Comparison of ENCODE assay signal across 8 cellular contexts in genomic region chr1:145956776-145957442, GRCh38. TPM values are rescaled to one million over a fixed set of nuclear protein-coding genes. Genes with fewer than 3 reads are reported as not detected.
DNase-seq lines count a peak whose midpoint lies in the region; ATAC-seq and TF ChIP-seq lines count a peak whose summit lies in the region.

No MANE protein-coding gene starts in this region.

- H3K9me3 ChIP-seq in HAP-1 (no peaks in the 10 kb centered on the region), T-helper 17 cell (ENCODE audit: control insufficient read depth, low read length, poor library complexity, severe bottlenecking) (no peaks in the 10 kb centered on the region), ovary (no peaks in the 10 kb centered on the region)

- H3K36me3 Mint-ChIP-seq in T-helper 17 cell (ENCODE audit: low read depth): peaks cover 6% of the 10 kb centered on the region

- TF ChIP-seq EP300 in ovary (IDR thresholded peaks at IDR 0.05): no peak

- H3K4me3 ChIP-seq in HAP-1: peak overlapping the region; percentile 46
- peak overlapping the region; percentile 82 for H3K4me3 ChIP-seq in fibroblast of the aortic adventitia (ENCODE audit: low read depth, low read length)
- H3K4me3 ChIP-seq in ovary: peak overlapping the region; percentile 86

- peak overlapping the region; percentile 98 for H3K27ac Mint-ChIP-seq in T-helper 17 cell

- 0 to 2% (median 0%) methylated on average over 3 of the region's 3 CpGs for WGBS in ovary, 3 donors

- no peak for TF ChIP-seq POLR2A in ovary (IDR thresholded peaks at IDR 0.05)

- peak overlapping the region; percentile 83 to 98 for H3K27ac ChIP-seq in ovary

- peaks cover 67% of the 10 kb centered on the region for H3K4me1 Mint-ChIP-seq in T-helper 17 cell

- in situ Hi-C loops in HAP-1 (cut with MboI; ENCODE audit: low sequenced_read_pairs): no loop called here

- no peak for ATAC-seq in T-helper 17 cell
- no peak for ATAC-seq in HG02610 (IDR thresholded peaks at IDR 0.05; ENCODE audit: unreplicated experiment)
- no peak for ATAC-seq in HG03196 (IDR thresholded peaks at IDR 0.05; ENCODE audit: unreplicated experiment)
- no peak for ATAC-seq in GM21381 (IDR thresholded peaks at IDR 0.05; ENCODE audit: unreplicated experiment)

- peak overlapping the region; percentile 99 for H3K4me3 Mint-ChIP-seq in T-helper 17 cell

- H3K36me3 ChIP-seq in HAP-1 (replicated peaks) (no peaks in the 10 kb centered on the region), ovary (no peaks in the 10 kb centered on the region)

- intact Hi-C loops in ovary (cut with DNase I): no loop called here

- H3K27me3 Mint-ChIP-seq in T-helper 17 cell: no peaks in the 10 kb centered on the region

- H3K4me1 ChIP-seq in HAP-1 (peaks cover 28% of the 10 kb centered on the region), ovary (ENCODE audit: insufficient read depth) (peaks cover 8% of the 10 kb centered on the region)

- DNase-seq in HAP-1 (ENCODE audit: low spot score in 2 of 2): peak in 1 of 2 experiments; percentile 87
- DNase-seq in T-helper 17 cell: no peak
- DNase-seq in fibroblast of the aortic adventitia (ENCODE audit: low read depth): peak; percentile 87
- DNase-seq in ovary: peak; percentile 61 to 78 (median 72)
- DNase-seq in middle frontal gyrus (ENCODE audit: extremely low spot score, low spot score): no peak

- H3K27me3 ChIP-seq in HAP-1 (ENCODE audit: low read depth) (no peaks in the 10 kb centered on the region), ovary (no peaks in the 10 kb centered on the region)

- TF ChIP-seq CTCF in fibroblast of the aortic adventitia (IDR thresholded peaks at IDR 0.05; ENCODE audit: insufficient read depth, low read length) (no peak), ovary (IDR thresholded peaks at IDR 0.05) (peak in 1 of 3 donors; percentile 18)

RNA-seq across cellular contexts. Expression of gene LIX1L, which starts 0.9 kb away (rescaled TPM):
- 10 to 100 TPM; 36.6 to 44.1 TPM for total RNA-seq in T-helper 17 cell
- total RNA-seq in fibroblast of the aortic adventitia (ENCODE audit: low replicate concordance): 50.8 and 73.3 TPM in 2 replicates
- 100 to 1,000 TPM in 1 of 7 donors, 10 to 100 TPM in 6; 37.9 to 102 (median 73.9) TPM for total RNA-seq in ovary
- 10 to 100 TPM; 28.7 to 52.6 TPM for polyA plus RNA-seq in ovary

RNA-seq across cellular contexts. Expression of gene ANKRD34A, which starts 7.5 kb away (rescaled TPM):
- total RNA-seq in T-helper 17 cell (1 to 10 TPM in 1 of 2 donors, under 1 TPM in 1; 0.70 to 1.7 TPM), fibroblast of the aortic adventitia (ENCODE audit: low replicate concordance) (0.65 and 0.99 TPM in 2 replicates), ovary (1 to 10 TPM in 6 of 7 donors, under 1 TPM in 1; 0.48 to 5.2 (median 3.1) TPM)
- under 1 TPM; 0.50 to 0.62 TPM for polyA plus RNA-seq in ovary

RNA-seq across cellular contexts. Expression of gene POLR3GL, which starts 7.6 kb away (rescaled TPM):
- total RNA-seq in T-helper 17 cell: 10 to 100 TPM; 22.2 to 24.1 TPM
- total RNA-seq in fibroblast of the aortic adventitia (ENCODE audit: low replicate concordance): 15.7 and 28.4 TPM in 2 replicates
- 10 to 100 TPM; 16.7 to 27.9 (median 23.4) TPM for total RNA-seq in ovary
- polyA plus RNA-seq in ovary: 10 to 100 TPM; 40.6 to 51.4 TPM

RNA-seq across cellular contexts. Expression of gene RBM8A, which starts 29.6 kb away (rescaled TPM):
- 100 to 1,000 TPM; 126 to 130 TPM for total RNA-seq in T-helper 17 cell
- 111 and 583 TPM in 2 replicates for total RNA-seq in fibroblast of the aortic adventitia (ENCODE audit: low replicate concordance)
- total RNA-seq in ovary: 100 to 1,000 TPM in 6 of 7 donors, 10 to 100 TPM in 1; 84.4 to 127 (median 113) TPM
- 100 to 1,000 TPM in 1 of 2 donors, 10 to 100 TPM in 1; 91.6 to 101 TPM for polyA plus RNA-seq in ovary

RNA-seq across cellular contexts. Expression of gene PEX11B, which starts 38.4 kb away (rescaled TPM):
- total RNA-seq in T-helper 17 cell: 10 to 100 TPM; 15.7 TPM
- 26.8 and 33.4 TPM in 2 replicates for total RNA-seq in fibroblast of the aortic adventitia (ENCODE audit: low replicate concordance)
- 10 to 100 TPM; 18.2 to 30.3 (median 26.9) TPM for total RNA-seq in ovary
- 10 to 100 TPM; 22.1 to 44.4 TPM for polyA plus RNA-seq in ovary

Comparison
In these comparisons a context has a peak if more than half of its experiments do, and no peak if none do; other contexts are left out.
1. DNase-seq: peak in fibroblast of the aortic adventitia (single experiment) and ovary (5 of 5); none in T-helper 17 cell (0 of 3) and middle frontal gyrus (single experiment).
2. Peak in every context shown above with its lines, with median percentiles within 50 percentile points of each other: H3K4me3 ChIP-seq.